ENCODE assay signal across 8 cellular contexts in the genomic region with DNA sequence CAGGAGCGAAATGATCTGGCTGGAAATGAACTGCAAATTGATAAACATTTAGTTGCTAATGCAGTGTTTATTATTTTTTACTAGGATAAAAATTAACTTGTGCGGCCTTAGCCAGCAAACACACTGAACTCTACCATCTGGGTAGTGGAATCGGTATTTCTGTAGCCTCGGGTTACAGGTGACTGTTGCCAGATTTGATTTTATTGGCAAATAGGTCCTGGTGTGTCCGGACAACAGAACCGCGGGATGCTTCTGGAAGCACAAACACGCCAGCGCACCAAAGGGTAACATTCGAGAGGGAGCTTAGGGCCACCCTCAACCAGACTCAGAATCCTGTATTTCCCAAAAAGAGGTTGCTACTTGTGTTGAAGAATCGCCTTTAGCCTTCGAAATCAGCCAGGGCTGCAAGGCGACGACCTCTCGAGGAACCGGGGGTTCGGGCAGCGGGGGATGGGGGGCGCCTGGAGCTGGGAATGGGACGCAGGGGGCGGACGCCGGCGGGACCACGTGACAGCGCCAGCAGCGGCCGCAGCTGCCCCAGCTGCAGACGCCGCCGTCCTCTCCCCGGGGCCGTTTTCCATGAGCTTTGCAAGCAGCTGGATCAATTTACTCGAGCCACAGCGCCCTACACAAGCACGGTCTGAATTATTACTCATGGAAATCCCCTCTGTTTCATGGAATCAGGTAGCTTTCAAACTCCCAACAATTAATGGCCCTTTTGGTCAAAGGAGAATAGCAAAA.
A peak's percentile ranks its signal among the peaks of the same experiment; 100 is the strongest.
DNase-seq lines count a peak whose midpoint lies in the region; ATAC-seq lines count a peak whose summit lies in the region.

No MANE protein-coding gene starts in this region.

- H3K27ac ChIP-seq in caudate nucleus (ENCODE audit: low read depth, low read length), result peak overlapping the region; percentile 90

- H3K4me3 Mint-ChIP-seq in stimulated activated naive CD8-positive, alpha-beta T cell treated with anti-CD3 and anti-CD28 coated beads, Interleukin-15, Interleukin-2, amounts not matched to agents 100 ng/mL and 50 ng/mL, for 24 hours, result no peak overlapping the region

- H3K4me1 Mint-ChIP-seq in stimulated activated naive CD8-positive, alpha-beta T cell treated with anti-CD3 and anti-CD28 coated beads, Interleukin-15, Interleukin-2, amounts not matched to agents 100 ng/mL and 50 ng/mL, for 24 hours (ENCODE audit: low read depth), result peaks cover 68% of the 10 kb centered on the region

- H3K9me3 Mint-ChIP-seq in stimulated activated naive CD8-positive, alpha-beta T cell treated with anti-CD3 and anti-CD28 coated beads, Interleukin-15, Interleukin-2, amounts not matched to agents 100 ng/mL and 50 ng/mL, for 24 hours, result no peaks in the 10 kb centered on the region

- ATAC-seq in HG03135 (IDR thresholded peaks at IDR 0.05; ENCODE audit: unreplicated experiment), result no peak

- no peaks in the 10 kb centered on the region for H3K27me3 Mint-ChIP-seq in stimulated activated naive CD8-positive, alpha-beta T cell treated with anti-CD3 and anti-CD28 coated beads, Interleukin-15, Interleukin-2, amounts not matched to agents 100 ng/mL and 50 ng/mL, for 24 hours

- H3K36me3 Mint-ChIP-seq in stimulated activated naive CD8-positive, alpha-beta T cell treated with anti-CD3 and anti-CD28 coated beads, Interleukin-15, Interleukin-2, amounts not matched to agents 100 ng/mL and 50 ng/mL, for 24 hours (ENCODE audit: low read depth), result peaks cover 4% of the 10 kb centered on the region

- H3K27ac Mint-ChIP-seq in stimulated activated naive CD8-positive, alpha-beta T cell treated with anti-CD3 and anti-CD28 coated beads, Interleukin-15, Interleukin-2, amounts not matched to agents 100 ng/mL and 50 ng/mL, for 24 hours, result peak overlapping the region; percentile 13

- DNase-seq in Daoy (ENCODE audit: low read depth) (peak; percentile 89), NCI-H2196 (lab: John Stamatoyannopoulos, UW; ENCODE audit: unreplicated experiment) (peak; percentile 59), caudate nucleus (lab: John Stamatoyannopoulos, UW) (peak in 55 of 61 donors; percentile 15 to 81 (median 63)), kidney glomerular epithelial cell (lab: John Stamatoyannopoulos, UW) (peak; percentile 25), HPDE6-E6E7 (ENCODE audit: extremely low spot score) (no peak)
- DNase-seq in stimulated activated CD4-positive, alpha-beta T cell treated with anti-CD3 and anti-CD28 coated beads, Interleukin-12 subunit alpha, Interleukin-12 subunit beta, amount 100 ng/mL, for 4 hours, result no peak

Comparison
In these comparisons a context has a peak if more than half of its experiments do, and no peak if none do; other contexts are left out.
1. DNase-seq: peak in Daoy (single experiment), NCI-H2196 (single experiment), caudate nucleus (55 of 61) and kidney glomerular epithelial cell (single experiment); none in HPDE6-E6E7 (single experiment) and stimulated activated CD4-positive, alpha-beta T cell treated with anti-CD3 and anti-CD28 coated beads, Interleukin-12 subunit alpha, Interleukin-12 subunit beta, amount 100 ng/mL, for 4 hours (single experiment).